In genomic region chr17:44012391-44012790, GRCh38 we compare ENCODE assay signal across 2 cellular contexts.
TF ChIP-seq lines count a peak whose summit lies in the region.

No MANE protein-coding gene starts in this region.

TF ChIP-seq in HepG2, 621 proteins besides CTCF, POLR2A, EP300 and RAD21 (continues in another document):
- TF ChIP-seq NRL (CRISPR knock-in tag; IDR thresholded peaks at IDR 0.05; ENCODE audit: borderline replicate concordance) (no peak), THYN1 (CRISPR knock-in tag; IDR thresholded peaks at IDR 0.05; ENCODE audit: borderline replicate concordance, low read depth) (no peak), RFX1 (IDR thresholded peaks at IDR 0.05) (no peak), ZNF280D (CRISPR knock-in tag; IDR thresholded peaks at IDR 0.05) (no peak), ZNF510 (CRISPR knock-in tag; IDR thresholded peaks at IDR 0.05; ENCODE audit: low read depth) (no peak), U2AF1 (optimal IDR thresholded peaks at IDR 0.05; ENCODE audit: low read depth, low read length) (no peak), HCFC1 (IDR thresholded peaks at IDR 0.05; ENCODE audit: low read depth, low read length) (no peak), TIGD3 (CRISPR knock-in tag; IDR thresholded peaks at IDR 0.05; ENCODE audit: borderline replicate concordance) (no peak), MAFF (IDR thresholded peaks at IDR 0.05; ENCODE audit: low read depth, low read length) (no peak), HOXA7 (CRISPR knock-in tag; IDR thresholded peaks at IDR 0.05) (no peak), ARID2 (CRISPR knock-in tag; IDR thresholded peaks at IDR 0.05; ENCODE audit: borderline replicate concordance) (no peak), ZNF713 (CRISPR knock-in tag; IDR thresholded peaks at IDR 0.05) (no peak), ZMYM2 (CRISPR knock-in tag; IDR thresholded peaks at IDR 0.05) (no peak), HNRNPLL (IDR thresholded peaks at IDR 0.05; ENCODE audit: low read depth, low read length, poor library complexity, severe bottlenecking) (no peak), ZSCAN9 (CRISPR knock-in tag; IDR thresholded peaks at IDR 0.05; ENCODE audit: borderline replicate concordance) (no peak), MED1 (CRISPR knock-in tag; IDR thresholded peaks at IDR 0.05) (no peak), JUND (CRISPR knock-in tag; IDR thresholded peaks at IDR 0.05) (no peak), ZNF136 (CRISPR knock-in tag; IDR thresholded peaks at IDR 0.05; ENCODE audit: low read depth) (no peak)
- TF ChIP-seq, protein P1, sequence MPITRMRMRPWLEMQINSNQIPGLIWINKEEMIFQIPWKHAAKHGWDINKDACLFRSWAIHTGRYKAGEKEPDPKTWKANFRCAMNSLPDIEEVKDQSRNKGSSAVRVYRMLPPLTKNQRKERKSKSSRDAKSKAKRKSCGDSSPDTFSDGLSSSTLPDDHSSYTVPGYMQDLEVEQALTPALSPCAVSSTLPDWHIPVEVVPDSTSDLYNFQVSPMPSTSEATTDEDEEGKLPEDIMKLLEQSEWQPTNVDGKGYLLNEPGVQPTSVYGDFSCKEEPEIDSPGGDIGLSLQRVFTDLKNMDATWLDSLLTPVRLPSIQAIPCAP (CRISPR knock-in tag; IDR thresholded peaks at IDR 0.05; ENCODE audit: low read depth) = no peak

TF ChIP-seq in HEK293T, 16 proteins besides CTCF, POLR2A, EP300 and RAD21:
- TF ChIP-seq NFRKB (IDR thresholded peaks at IDR 0.05) = no peak
- TF ChIP-seq PKNOX1 (IDR thresholded peaks at IDR 0.05) = no peak
- no peak for TF ChIP-seq FOXM1 (IDR thresholded peaks at IDR 0.05; ENCODE audit: borderline replicate concordance)
- TF ChIP-seq CTBP1 (IDR thresholded peaks at IDR 0.05; ENCODE audit: borderline replicate concordance) = no peak
- TF ChIP-seq ARNT (IDR thresholded peaks at IDR 0.05) = no peak
- TF ChIP-seq HDGF (IDR thresholded peaks at IDR 0.05; ENCODE audit: borderline replicate concordance) = no peak
- no peak for TF ChIP-seq TARDBP (IDR thresholded peaks at IDR 0.05)
- TF ChIP-seq FOXK2 (IDR thresholded peaks at IDR 0.05) = no peak
- no peak for TF ChIP-seq L3MBTL2 (conservative IDR thresholded peaks at IDR 0.05)
- TF ChIP-seq ZNF384 (IDR thresholded peaks at IDR 0.05) = no peak
- no peak for TF ChIP-seq BHLHE40 (IDR thresholded peaks at IDR 0.05; ENCODE audit: borderline replicate concordance)
- no peak for TF ChIP-seq FOXA1 (IDR thresholded peaks at IDR 0.05)
- no peak for TF ChIP-seq ELF4 (IDR thresholded peaks at IDR 0.05)
- TF ChIP-seq SUZ12 (IDR thresholded peaks at IDR 0.05) = no peak
- no peak for TF ChIP-seq LEF1 (IDR thresholded peaks at IDR 0.05; ENCODE audit: borderline replicate concordance)
